Comparison of ENCODE assay signal across 28 cellular contexts in the genomic region with DNA sequence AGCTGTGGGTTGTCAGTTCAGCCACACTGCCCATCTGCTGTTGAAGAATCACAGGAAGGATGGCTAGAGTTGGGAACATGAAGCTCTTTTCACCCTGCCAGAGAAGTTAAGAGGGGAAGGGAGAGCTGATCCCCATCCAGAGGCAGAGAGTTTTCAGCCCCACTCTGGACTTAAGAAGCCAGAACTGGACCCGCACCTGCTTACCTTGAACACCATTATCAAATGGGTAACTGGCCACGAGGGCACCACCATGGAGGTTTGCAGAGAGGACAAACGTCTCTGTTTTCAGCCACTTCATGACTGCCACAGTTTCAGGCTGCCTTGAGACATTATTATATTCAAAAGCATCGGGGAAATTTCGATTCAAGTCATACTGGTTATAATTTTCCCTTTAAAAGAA.
"Had no signal": no experiment of that assay in that cellular context is flagged by ENCODE, and none has a peak within 500 bp of the region (broad histone marks: within the 10 kb centered on the region; RNA-seq: fewer than 3 reads in every experiment).

No MANE protein-coding gene starts in this region.

- H3K4me3 ChIP-seq: stomach, suprapubic skin, testis, thoracic aorta, thyroid gland, tibial artery, tibial nerve, transverse colon, upper lobe of left lung, upper lobe of right lung, uterus, vagina had no signal

- DNase-seq: stimulated activated CD4-positive, alpha-beta T cell treated with anti-CD3 and anti-CD28 coated beads, Interleukin-2, amount 100 ng/mL, for 48 hours; stimulated activated CD4-positive, alpha-beta T cell treated with anti-CD3 and anti-CD28 coated beads, Interleukin-4, amount 100 ng/mL, for 1 hour; stimulated activated CD4-positive, alpha-beta T cell treated with anti-CD3 and anti-CD28 coated beads, Interleukin-4, amount 100 ng/mL, for 24 hours; stimulated activated CD4-positive, alpha-beta T cell treated with anti-CD3 and anti-CD28 coated beads, Interleukin-4, amount 100 ng/mL, for 4 hours; stimulated activated CD8-positive, alpha-beta memory T cell treated with anti-CD3 and anti-CD28 coated beads, Interleukin-4, amount 100 ng/mL, for 48 hours; stimulated activated naive B cell treated with anti-CD40 and anti-IgM and Interleukin-4, amounts not matched to agents 10 μg/mL and 1 μg/mL and 100 μg/mL, for 72 hours; stimulated activated naive CD4-positive, alpha-beta T cell; stimulated activated naive CD4-positive, alpha-beta T cell treated with Interleukin-2 at 50 U/mL for 16 hours; stimulated activated naive CD8-positive, alpha-beta T cell treated with anti-CD3 and anti-CD28 coated beads, Interleukin-15, amount 100 ng/mL, for 72 hours; stimulated activated naive CD8-positive, alpha-beta T cell treated with anti-CD3 and anti-CD28 coated beads, Interleukin-15, Interleukin-2, amounts not matched to agents 100 U/mL and 50 U/mL, for 24 hours; stomach; substantia nigra; testis; thyroid gland; tibial artery; transverse colon; trophoblast cell; upper lobe of left lung; upper lobe of right lung; uterus had no signal

- H3K27me3 Mint-ChIP-seq: stimulated activated memory B cell treated with anti-CD40 and anti-IgM and Interleukin-4, amounts not matched to agents 10 μg/mL and 1 μg/mL and 100 μg/mL, for 72 hours; stimulated activated naive B cell treated with anti-CD40 and anti-IgM and Interleukin-4, amounts not matched to agents 10 μg/mL and 1 μg/mL and 100 μg/mL, for 72 hours; stimulated activated naive CD8-positive, alpha-beta T cell treated with anti-CD3 and anti-CD28 coated beads, Interleukin-15, amount 100 ng/mL, for 72 hours; stimulated activated naive CD8-positive, alpha-beta T cell treated with anti-CD3 and anti-CD28 coated beads, Interleukin-15, Interleukin-2, amounts not matched to agents 100 ng/mL and 50 ng/mL, for 24 hours; type B pancreatic cell had no signal

- H3K4me1 Mint-ChIP-seq: stimulated activated naive CD8-positive, alpha-beta T cell treated with anti-CD3 and anti-CD28 coated beads, Interleukin-15, amount 100 ng/mL, for 72 hours had no signal

- H3K4me1 ChIP-seq: stomach, testis, tibial artery, tibial nerve, transverse colon, upper lobe of right lung, uterus, vagina had no signal

- H3K36me3 ChIP-seq: thoracic aorta, thyroid gland, uterus, vagina had no signal

- H3K4me3 Mint-ChIP-seq: stimulated activated effector memory CD8-positive, alpha-beta T cell treated with anti-CD3 and anti-CD28 coated beads, Interleukin-12 subunit alpha, Interleukin-12 subunit beta, amount 100 ng/mL, for 72 hours; stimulated activated memory B cell treated with anti-CD40 and anti-IgM and Interleukin-4, amounts not matched to agents 10 μg/mL and 1 μg/mL and 100 μg/mL, for 72 hours; stimulated activated naive B cell treated with anti-CD40 and anti-IgM and Interleukin-4, amounts not matched to agents 10 μg/mL and 1 μg/mL and 100 μg/mL, for 72 hours; stimulated activated naive CD8-positive, alpha-beta T cell treated with anti-CD3 and anti-CD28 coated beads, Interleukin-15, amount 100 ng/mL, for 72 hours; stimulated activated naive CD8-positive, alpha-beta T cell treated with anti-CD3 and anti-CD28 coated beads, Interleukin-15, Interleukin-2, amounts not matched to agents 100 ng/mL and 50 ng/mL, for 24 hours; type B pancreatic cell had no signal

- H3K9me3 ChIP-seq: stomach, suprapubic skin, testis, thoracic aorta, thyroid gland, tibial artery, tibial nerve, transverse colon, upper lobe of left lung, upper lobe of right lung, uterus, vagina had no signal

- H3K27ac ChIP-seq: stomach, suprapubic skin, testis, thoracic aorta, thyroid gland, tibial artery, tibial nerve, transverse colon, upper lobe of left lung, upper lobe of right lung, uterus, vagina had no signal

- H3K9me3 Mint-ChIP-seq: stimulated activated effector memory CD8-positive, alpha-beta T cell treated with anti-CD3 and anti-CD28 coated beads, Interleukin-12 subunit alpha, Interleukin-12 subunit beta, amount 100 ng/mL, for 72 hours; stimulated activated memory B cell treated with anti-CD40 and anti-IgM and Interleukin-4, amounts not matched to agents 10 μg/mL and 1 μg/mL and 100 μg/mL, for 72 hours; stimulated activated naive CD8-positive, alpha-beta T cell treated with anti-CD3 and anti-CD28 coated beads, Interleukin-15, amount 100 ng/mL, for 72 hours; stimulated activated naive CD8-positive, alpha-beta T cell treated with anti-CD3 and anti-CD28 coated beads, Interleukin-15, Interleukin-2, amounts not matched to agents 100 ng/mL and 50 ng/mL, for 24 hours; type B pancreatic cell had no signal

- H3K36me3 Mint-ChIP-seq: stimulated activated effector memory CD8-positive, alpha-beta T cell treated with anti-CD3 and anti-CD28 coated beads, Interleukin-12 subunit alpha, Interleukin-12 subunit beta, amount 100 ng/mL, for 72 hours; stimulated activated memory B cell treated with anti-CD40 and anti-IgM and Interleukin-4, amounts not matched to agents 10 μg/mL and 1 μg/mL and 100 μg/mL, for 72 hours had no signal

- H3K27ac Mint-ChIP-seq: stimulated activated effector memory CD8-positive, alpha-beta T cell treated with anti-CD3 and anti-CD28 coated beads, Interleukin-12 subunit alpha, Interleukin-12 subunit beta, amount 100 ng/mL, for 72 hours; stimulated activated memory B cell treated with anti-CD40 and anti-IgM and Interleukin-4, amounts not matched to agents 10 μg/mL and 1 μg/mL and 100 μg/mL, for 72 hours; stimulated activated naive B cell treated with anti-CD40 and anti-IgM and Interleukin-4, amounts not matched to agents 10 μg/mL and 1 μg/mL and 100 μg/mL, for 72 hours; stimulated activated naive CD8-positive, alpha-beta T cell treated with anti-CD3 and anti-CD28 coated beads, Interleukin-15, amount 100 ng/mL, for 72 hours; stimulated activated naive CD8-positive, alpha-beta T cell treated with anti-CD3 and anti-CD28 coated beads, Interleukin-15, Interleukin-2, amounts not matched to agents 100 ng/mL and 50 ng/mL, for 24 hours; type B pancreatic cell had no signal

- ATAC-seq: stimulated activated effector memory CD8-positive, alpha-beta T cell treated with anti-CD3 and anti-CD28 coated beads, Interleukin-12 subunit alpha, Interleukin-12 subunit beta, amount 100 ng/mL, for 72 hours; stimulated activated memory B cell treated with anti-CD40 and anti-IgM and Interleukin-4, amounts not matched to agents 10 μg/mL and 1 μg/mL and 100 μg/mL, for 72 hours; stimulated activated naive B cell treated with anti-CD40 and anti-IgM and Interleukin-4, amounts not matched to agents 10 μg/mL and 1 μg/mL and 100 μg/mL, for 72 hours; stimulated activated naive CD8-positive, alpha-beta T cell treated with anti-CD3 and anti-CD28 coated beads, Interleukin-15, amount 100 ng/mL, for 72 hours; stimulated activated naive CD8-positive, alpha-beta T cell treated with anti-CD3 and anti-CD28 coated beads, Interleukin-15, Interleukin-2, amounts not matched to agents 100 U/mL and 50 U/mL, for 24 hours; upper lobe of right lung had no signal

- H3K27me3 ChIP-seq: stomach, suprapubic skin, testis, thyroid gland, tibial artery, tibial nerve, transverse colon, upper lobe of left lung, upper lobe of right lung, uterus, vagina had no signal
